In the genomic region with DNA sequence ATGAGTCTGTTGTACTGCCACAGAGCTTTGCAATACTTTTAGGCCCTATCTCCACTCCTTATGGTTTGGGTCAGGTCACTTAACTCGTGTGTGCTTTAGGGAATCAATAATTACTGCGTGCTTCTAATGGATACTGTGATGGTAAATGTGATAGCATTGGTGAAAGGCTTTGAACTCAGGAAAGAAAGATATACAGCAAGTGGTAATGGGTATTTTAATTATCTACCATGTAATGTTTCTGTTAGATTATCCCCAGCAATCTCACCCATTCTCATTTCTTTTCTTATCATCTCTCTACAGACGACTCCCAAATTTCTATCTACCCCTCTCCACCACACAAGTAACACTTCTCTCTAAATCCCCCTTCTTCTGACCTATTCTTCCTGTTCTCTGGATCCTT, we compare ENCODE assay signal across 25 cellular contexts.
"Had no signal": no experiment of that assay in that cellular context is flagged by ENCODE, and none has a peak within 500 bp of the region (broad histone marks: within the 10 kb centered on the region; RNA-seq: fewer than 3 reads in every experiment).

No MANE protein-coding gene starts in this region.

- H3K4me2 ChIP-seq: hepatocyte had no signal

- H3K27me3 ChIP-seq: hepatocyte, ovary, right atrium auricular region, stomach, testis, thyroid gland, transverse colon, upper lobe of left lung, vagina had no signal

- H3K36me3 ChIP-seq: left ventricle myocardium inferior, ovary, right atrium auricular region, stomach, thyroid gland, transverse colon, upper lobe of left lung, vagina had no signal

- H3K4me3 Mint-ChIP-seq: memory B cell; naive B cell; natural killer cell; nephron progenitor cell; stimulated activated naive B cell treated with anti-CD40 and anti-IgM and Interleukin-4, amounts not matched to agents 10 μg/mL and 1 μg/mL and 100 μg/mL, for 72 hours had no signal

- H3K4me1 ChIP-seq: left ventricle myocardium inferior, right atrium auricular region, stomach, testis, thyroid gland, transverse colon, upper lobe of left lung, vagina had no signal

- H3K36me3 Mint-ChIP-seq: memory B cell, naive B cell, natural killer cell had no signal

- H3K27ac ChIP-seq: hepatocyte, left ventricle myocardium inferior, ovary, right atrium auricular region, skin epidermis, stomach, testis, thyroid gland, transverse colon, upper lobe of left lung, vagina had no signal

- DNase-seq: islet precursor cell; left ventricle myocardium inferior; naive B cell; natural killer cell; nephron progenitor cell; ovary; stimulated activated CD4-positive, alpha-beta T cell treated with anti-CD3 and anti-CD28 coated beads, Interleukin-12 subunit alpha, Interleukin-12 subunit beta, amount 100 ng/mL, for 4 hours; stimulated activated CD4-positive, alpha-beta T cell treated with anti-CD3 and anti-CD28 coated beads, Interleukin-15, amount 100 ng/mL, for 24 hours; stimulated activated CD4-positive, alpha-beta T cell treated with anti-CD3 and anti-CD28 coated beads, Interleukin-2, amount 100 ng/mL, for 24 hours; stimulated activated CD4-positive, alpha-beta T cell treated with anti-CD3 and anti-CD28 coated beads, Interleukin-4, amount 100 ng/mL, for 1 hour; stimulated activated naive B cell treated with anti-CD40 and anti-IgM and Interleukin-4, amounts not matched to agents 10 μg/mL and 1 μg/mL and 100 μg/mL, for 72 hours; stimulated activated naive CD8-positive, alpha-beta T cell treated with anti-CD3 and anti-CD28 coated beads, Interleukin-15, Interleukin-2, amounts not matched to agents 100 U/mL and 50 U/mL, for 24 hours; stomach; testis; thyroid gland; transverse colon; upper lobe of left lung had no signal

- ATAC-seq: natural killer cell; sciatic nerve; stimulated activated naive B cell treated with anti-CD40 and anti-IgM and Interleukin-4, amounts not matched to agents 10 μg/mL and 1 μg/mL and 100 μg/mL, for 72 hours; stimulated activated naive CD8-positive, alpha-beta T cell treated with anti-CD3 and anti-CD28 coated beads, Interleukin-15, Interleukin-2, amounts not matched to agents 100 U/mL and 50 U/mL, for 24 hours had no signal

- H3K27ac Mint-ChIP-seq: memory B cell; naive B cell; natural killer cell; nephron progenitor cell; progenitor cell of endocrine pancreas; stimulated activated naive B cell treated with anti-CD40 and anti-IgM and Interleukin-4, amounts not matched to agents 10 μg/mL and 1 μg/mL and 100 μg/mL, for 72 hours had no signal

- H3K27me3 Mint-ChIP-seq: progenitor cell of endocrine pancreas had no signal

- H3K9me3 Mint-ChIP-seq: natural killer cell; stimulated activated naive B cell treated with anti-CD40 and anti-IgM and Interleukin-4, amounts not matched to agents 10 μg/mL and 1 μg/mL and 100 μg/mL, for 72 hours had no signal

- H3K4me1 Mint-ChIP-seq: memory B cell; naive B cell; natural killer cell; stimulated activated naive B cell treated with anti-CD40 and anti-IgM and Interleukin-4, amounts not matched to agents 10 μg/mL and 1 μg/mL and 100 μg/mL, for 72 hours had no signal

- H3K4me3 ChIP-seq: hepatocyte, left ventricle myocardium inferior, lung, ovary, right atrium auricular region, skin epidermis, stomach, testis, thyroid gland, transverse colon, upper lobe of left lung, vagina had no signal

- H3K9me3 ChIP-seq: left ventricle myocardium inferior, ovary, right atrium auricular region, stomach, testis, thyroid gland, transverse colon, upper lobe of left lung, vagina had no signal

- H3K79me2 ChIP-seq: hepatocyte had no signal

- H2AFZ ChIP-seq: hepatocyte had no signal
